1 cellular context compared by ENCODE assay signal in genomic region chr10:69316313-69317059, GRCh38.
TF ChIP-seq lines count a peak whose summit lies in the region.

No MANE protein-coding gene starts in this region.

TF ChIP-seq in IMR-90, 13 proteins besides CTCF, POLR2A, EP300 and RAD21 (continued from another document):
- TF ChIP-seq MAFK (IDR thresholded peaks at IDR 0.05; ENCODE audit: low read depth, low read length) (no peak), ELK1 (IDR thresholded peaks at IDR 0.05; ENCODE audit: borderline replicate concordance, low read depth, low read length) (no peak), RFX5 (IDR thresholded peaks at IDR 0.05; ENCODE audit: low read depth, low read length) (no peak), CHD1 (IDR thresholded peaks at IDR 0.05; ENCODE audit: low read depth, low read length) (no peak), FOS (IDR thresholded peaks at IDR 0.05; ENCODE audit: low read depth, low read length) (no peak), MXI1 (IDR thresholded peaks at IDR 0.05; ENCODE audit: borderline replicate concordance, low read depth, low read length) (no peak)
